ENCODE assay signal across 1 cellular context in the genomic region with DNA sequence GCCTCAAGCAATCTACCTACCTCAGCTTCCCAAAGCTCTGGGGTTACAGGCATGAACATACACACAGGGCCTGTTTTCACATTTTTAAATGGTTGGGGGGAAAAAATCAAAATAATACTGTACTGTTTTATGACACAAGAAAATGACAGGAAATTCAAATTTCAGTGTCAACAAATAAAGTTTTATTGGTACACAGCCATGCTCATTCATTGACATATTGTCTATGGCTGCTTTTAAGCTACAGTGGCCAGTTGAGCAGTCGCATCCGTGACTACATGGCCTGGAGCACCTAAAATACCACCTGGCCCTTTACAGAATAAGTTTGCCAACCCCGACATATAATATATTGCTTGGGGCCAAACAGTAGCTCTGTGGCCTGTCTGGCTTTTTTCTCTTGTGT.
TF ChIP-seq lines count a peak whose summit lies in the region.

No MANE protein-coding gene starts in this region.

TF ChIP-seq in SK-N-SH treated with all-trans-retinoic acid at 6 μM for 48 hours, 23 proteins besides CTCF, POLR2A, EP300 and RAD21 (continued from another document):
- TF ChIP-seq CSRNP3 (CRISPR knock-in tag; IDR thresholded peaks at IDR 0.05) (no peak), ZC3H10 (CRISPR knock-in tag; IDR thresholded peaks at IDR 0.05) (no peak), ISL1 (CRISPR knock-in tag; IDR thresholded peaks at IDR 0.05) (no peak), PPARA (CRISPR knock-in tag; IDR thresholded peaks at IDR 0.05; ENCODE audit: borderline replicate concordance) (no peak), ZNF70 (CRISPR knock-in tag; IDR thresholded peaks at IDR 0.05) (no peak), TOX (CRISPR knock-in tag; IDR thresholded peaks at IDR 0.05; ENCODE audit: borderline replicate concordance) (no peak), SNAI2 (CRISPR knock-in tag; IDR thresholded peaks at IDR 0.05) (no peak), POU6F1 (CRISPR knock-in tag; IDR thresholded peaks at IDR 0.05; ENCODE audit: borderline replicate concordance, low read depth) (no peak), ZFP30 (CRISPR knock-in tag; IDR thresholded peaks at IDR 0.05) (no peak), ZNF8 (CRISPR knock-in tag; IDR thresholded peaks at IDR 0.05) (no peak)
TF ChIP-seq in SK-N-SH treated with all-trans-retinoic acid at 6 μM for 48 hours: peak in this region for 0.
